Comparison of ENCODE assay signal across 9 cellular contexts in genomic region chr16:76278976-76279375, GRCh38. TPM values are rescaled to one million over a fixed set of nuclear protein-coding genes. Genes with fewer than 3 reads are reported as not detected.
DNase-seq lines count a peak whose midpoint lies in the region; ATAC-seq and TF ChIP-seq lines count a peak whose summit lies in the region.
"Had no signal": no experiment of that assay in that cellular context is flagged by ENCODE, and none has a peak within 500 bp of the region (broad histone marks: within the 10 kb centered on the region; RNA-seq: fewer than 3 reads in every experiment).

No MANE protein-coding gene starts in this region.

- H3K4me3 Mint-ChIP-seq in WTC11 = no peak overlapping the region
- no peak overlapping the region for H3K4me3 Mint-ChIP-seq in activated CD8-positive, alpha-beta T cell treated with anti-CD3 and anti-CD28 coated beads, Interleukin-2, amount 10 ng/mL, durations not matched to agents 7 days and 5 days

- H3K9me3 Mint-ChIP-seq in WTC11 = peaks cover 33% of the 10 kb centered on the region
- H3K9me3 Mint-ChIP-seq in activated CD8-positive, alpha-beta T cell treated with anti-CD3 and anti-CD28 coated beads, Interleukin-2, amount 10 ng/mL, durations not matched to agents 7 days and 5 days (ENCODE audit: insufficient read depth) = no peaks in the 10 kb centered on the region

- CTCF ChIA-PET in WTC11 (lab: Charles Lee) = interaction anchor here (0.6 to 1.0 kb wide), 3 partner anchors 29 to 892 kb away, joined by 3 to 7 read pairs (median 4); no protein-coding TSS in a partner anchor
- CTCF ChIA-PET in activated CD8-positive, alpha-beta T cell treated with anti-CD3 and anti-CD28 coated beads, Interleukin-2, amount 10 ng/mL, durations not matched to agents 7 days and 5 days (lab: Charles Lee) = no interaction called here

- TF ChIP-seq CTCF in GM12874 (IDR thresholded peaks at IDR 0.05; ENCODE audit: insufficient read depth, low read depth, low read length) (0 out of 2 replicates have a peak, but pooled peaks have one; percentile 22), WTC11 (IDR thresholded peaks at IDR 0.05) (no peak)

- H3K4me1 Mint-ChIP-seq in WTC11 = no peaks in the 10 kb centered on the region
- H3K4me1 Mint-ChIP-seq in activated CD8-positive, alpha-beta T cell treated with anti-CD3 and anti-CD28 coated beads, Interleukin-2, amount 10 ng/mL, durations not matched to agents 7 days and 5 days (ENCODE audit: low read depth) = no peaks in the 10 kb centered on the region

- no peak overlapping the region for H3K27ac Mint-ChIP-seq in WTC11
- no peak overlapping the region for H3K27ac Mint-ChIP-seq in activated CD8-positive, alpha-beta T cell treated with anti-CD3 and anti-CD28 coated beads, Interleukin-2, amount 10 ng/mL, durations not matched to agents 7 days and 5 days

- ATAC-seq in WTC11 (peak; percentile 59; the same call in 1 of the 2 replicates), HG02970 (IDR thresholded peaks at IDR 0.05; ENCODE audit: low FRiP score, unreplicated experiment) (no peak), GM19035 (IDR thresholded peaks at IDR 0.05; ENCODE audit: unreplicated experiment) (no peak)
- no peak for ATAC-seq in activated CD8-positive, alpha-beta T cell treated with anti-CD3 and anti-CD28 coated beads, Interleukin-2, amount 10 ng/mL, durations not matched to agents 7 days and 5 days

- H3K36me3 Mint-ChIP-seq in WTC11 = peaks cover 7% of the 10 kb centered on the region; the same call in 1 of the 2 replicates
- no peaks in the 10 kb centered on the region for H3K36me3 Mint-ChIP-seq in activated CD8-positive, alpha-beta T cell treated with anti-CD3 and anti-CD28 coated beads, Interleukin-2, amount 10 ng/mL, durations not matched to agents 7 days and 5 days (ENCODE audit: low read depth)

- peaks cover 20% of the 10 kb centered on the region for H3K27me3 Mint-ChIP-seq in WTC11 (ENCODE audit: low read depth)
- H3K27me3 Mint-ChIP-seq in activated CD8-positive, alpha-beta T cell treated with anti-CD3 and anti-CD28 coated beads, Interleukin-2, amount 10 ng/mL, durations not matched to agents 7 days and 5 days (ENCODE audit: low read depth) = no peaks in the 10 kb centered on the region

- DNase-seq in Kasumi-1 (lab: John Stamatoyannopoulos, UW) (peak; percentile 29 to 46), WTC11 (ENCODE audit: low spot score) (no peak), midbrain (lab: John Stamatoyannopoulos, UW) (peak; percentile 74), activated gamma-delta T cell treated with Interleukin-2 at 50 U/mL for 16 hours (no peak)
- no peak for DNase-seq in activated CD8-positive, alpha-beta T cell treated with anti-CD3 and anti-CD28 coated beads, Interleukin-2, amount 10 ng/mL, durations not matched to agents 7 days and 5 days

- POLR2A ChIA-PET in WTC11 (lab: Charles Lee) = no interaction called here
- POLR2A ChIA-PET in activated CD8-positive, alpha-beta T cell treated with anti-CD3 and anti-CD28 coated beads, Interleukin-2, amount 10 ng/mL, durations not matched to agents 7 days and 5 days (lab: Charles Lee) = no interaction called here

TF ChIP-seq in WTC11, 78 proteins besides CTCF, POLR2A, EP300 and RAD21:
- TF ChIP-seq TEAD1 (CRISPR knock-in tag; IDR thresholded peaks at IDR 0.05) (no peak), ZNF219 (CRISPR knock-in tag; IDR thresholded peaks at IDR 0.05; ENCODE audit: borderline replicate concordance) (no peak), JAZF1 (CRISPR knock-in tag; IDR thresholded peaks at IDR 0.05) (no peak), NFE2L1 (CRISPR knock-in tag; IDR thresholded peaks at IDR 0.05) (no peak), ZNF138 (CRISPR knock-in tag; conservative IDR thresholded peaks at IDR 0.05) (no peak), ZBTB43 (CRISPR knock-in tag; IDR thresholded peaks at IDR 0.05) (no peak), CDX4 (CRISPR knock-in tag; IDR thresholded peaks at IDR 0.05; ENCODE audit: borderline replicate concordance) (no peak), USF1 (CRISPR knock-in tag; IDR thresholded peaks at IDR 0.05) (no peak), USF2 (CRISPR knock-in tag; IDR thresholded peaks at IDR 0.05) (no peak), TCF7 (CRISPR knock-in tag; IDR thresholded peaks at IDR 0.05; ENCODE audit: low read depth) (no peak), MAX (CRISPR knock-in tag; IDR thresholded peaks at IDR 0.05) (no peak)

RNA-seq across cellular contexts. Expression of gene CNTNAP4, which starts 1.8 kb away (rescaled TPM):
- not detected in 3 replicates for total RNA-seq in WTC11 (2021)
- not detected for total RNA-seq in activated CD8-positive, alpha-beta T cell treated with anti-CD3 and anti-CD28 coated beads, Interleukin-2, amount 10 ng/mL, durations not matched to agents 7 days and 5 days
- total RNA-seq: fibroblast of lung had no signal

Comparison
In these comparisons a context has a peak if more than half of its experiments do, and no peak if none do; other contexts are left out.
1. DNase-seq: peak in Kasumi-1 (2 of 2) and midbrain (single experiment); none in WTC11 (single experiment), activated CD8-positive, alpha-beta T cell treated with anti-CD3 and anti-CD28 coated beads, Interleukin-2, amount 10 ng/mL, durations not matched to agents 7 days and 5 days (single experiment) and activated gamma-delta T cell treated with Interleukin-2 at 50 U/mL for 16 hours (single experiment).